ENCODE assay signal across 1 cellular context in genomic region chr12:26113853-26114719, GRCh38.
A peak's percentile ranks its signal among the peaks of the same experiment; 100 is the strongest.
TF ChIP-seq lines count a peak whose summit lies in the region.

No MANE protein-coding gene starts in this region.

TF ChIP-seq in WTC11, 78 proteins besides CTCF, POLR2A, EP300 and RAD21 (continued from another document):
- TF ChIP-seq MAX (CRISPR knock-in tag; IDR thresholded peaks at IDR 0.05) (peak; percentile 98), PRDM15 (CRISPR knock-in tag; IDR thresholded peaks at IDR 0.05) (peak; percentile 81), FOXP1 (CRISPR knock-in tag; IDR thresholded peaks at IDR 0.05; ENCODE audit: borderline replicate concordance) (peak; percentile 80; the same call in 1 of the 2 replicates), AR (CRISPR knock-in tag; IDR thresholded peaks at IDR 0.05) (no peak), ZNF232 (CRISPR knock-in tag; IDR thresholded peaks at IDR 0.05) (peak; percentile 82), ARID4B (CRISPR knock-in tag; IDR thresholded peaks at IDR 0.05; ENCODE audit: borderline replicate concordance) (peak; percentile 92; the same call in 1 of the 2 replicates), MXD4 (CRISPR knock-in tag; IDR thresholded peaks at IDR 0.05; ENCODE audit: borderline replicate concordance) (no peak), E2F1 (CRISPR knock-in tag; IDR thresholded peaks at IDR 0.05) (0 out of 2 replicates have a peak, but pooled peaks have one; percentile 21), E2F4 (CRISPR knock-in tag; IDR thresholded peaks at IDR 0.05; ENCODE audit: borderline replicate concordance, low read depth) (no peak), TEAD1 (CRISPR knock-in tag; IDR thresholded peaks at IDR 0.05) (peak; percentile 96), FOXK1 (CRISPR knock-in tag; IDR thresholded peaks at IDR 0.05) (peak; percentile 86), NR3C1 (CRISPR knock-in tag; conservative IDR thresholded peaks at IDR 0.05; ENCODE audit: low read depth) (no peak), E2F5 (CRISPR knock-in tag; IDR thresholded peaks at IDR 0.05) (peak; percentile 32; the same call in 1 of the 2 replicates), HMGXB4 (CRISPR knock-in tag; IDR thresholded peaks at IDR 0.05) (0 out of 2 replicates have a peak, but pooled peaks have one; percentile 43), IRF2 (CRISPR knock-in tag; IDR thresholded peaks at IDR 0.05; ENCODE audit: borderline replicate concordance, low read depth) (no peak), ZBTB21 (CRISPR knock-in tag; IDR thresholded peaks at IDR 0.05; ENCODE audit: borderline replicate concordance) (no peak; the same call in 1 of the 2 replicates), IRF1 (CRISPR knock-in tag; IDR thresholded peaks at IDR 0.05) (0 out of 2 replicates have a peak, but pooled peaks have one; percentile 37), ZNF281 (CRISPR knock-in tag; IDR thresholded peaks at IDR 0.05) (peak; percentile 87; the same call in 1 of the 2 replicates)
